ENCODE assay signal across 8 cellular contexts in the genomic region with DNA sequence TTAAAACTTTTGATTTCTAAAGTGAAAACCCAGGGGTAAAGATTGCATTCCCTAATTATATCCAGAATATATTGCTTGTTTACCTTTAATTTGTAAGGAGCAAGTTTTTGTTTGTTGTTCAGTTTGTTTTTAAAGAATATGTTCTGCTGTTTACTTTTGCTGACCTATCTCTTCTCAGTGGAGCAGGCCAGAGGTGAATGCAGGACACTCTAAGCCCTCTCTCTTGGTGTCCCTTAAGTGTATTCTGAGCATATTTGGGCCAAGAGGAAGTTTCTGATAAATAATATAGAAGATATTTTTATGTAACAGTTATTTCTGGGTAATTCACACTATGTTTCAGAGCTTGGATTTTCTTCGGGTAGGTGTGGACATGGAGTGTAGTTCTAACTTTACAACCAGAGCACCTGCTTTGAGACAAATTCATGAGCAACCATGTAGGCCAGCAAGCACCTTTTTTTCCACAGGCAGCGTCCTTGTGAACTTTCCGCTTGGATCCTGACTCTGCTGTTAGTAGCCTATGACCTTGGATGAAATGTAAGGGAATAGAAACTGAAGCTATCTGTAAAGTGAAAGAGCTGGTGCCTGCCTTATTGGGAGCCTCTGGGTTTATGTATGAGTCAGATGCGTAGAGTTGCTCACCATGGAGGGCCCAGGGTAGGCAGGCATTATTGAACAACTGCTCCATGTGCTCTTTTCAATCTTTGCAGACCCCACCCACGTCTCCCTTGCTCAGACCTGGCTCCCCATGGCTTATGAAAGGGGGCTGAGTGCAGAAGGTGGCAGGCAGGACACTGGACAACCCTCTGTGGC. TPM values are rescaled to one million over a fixed set of nuclear protein-coding genes. Genes with fewer than 3 reads are reported as not detected.
DNase-seq lines count a peak whose midpoint lies in the region; ATAC-seq and TF ChIP-seq lines count a peak whose summit lies in the region.

No MANE protein-coding gene starts in this region.

- H3K27ac ChIP-seq in PC-9 = peak overlapping the region; percentile 87; the same call in 1 of the 2 replicates

- peak; percentile 50 for DNase-seq in GM10248 (ENCODE audit: extremely low spot score)
- DNase-seq in PC-9 = peak in 1 of 2 experiments; percentile 21
- peak; percentile 39 for DNase-seq in fibroblast of peridontal ligament (ENCODE audit: extremely low read depth)
- DNase-seq in stimulated activated CD4-positive, alpha-beta T cell treated with anti-CD3 and anti-CD28 coated beads, Interleukin-4, amount 100 ng/mL, for 24 hours = peak; percentile 64
- DNase-seq in SHP77 (lab: John Stamatoyannopoulos, UW) = no peak
- no peak for DNase-seq in cerebellar nuclear complex (lab: John Stamatoyannopoulos, UW)

- H3K79me2 ChIP-seq in PC-9 (ENCODE audit: low read depth) = peaks cover 88% of the 10 kb centered on the region

- ATAC-seq in GM21825 (IDR thresholded peaks at IDR 0.05; ENCODE audit: unreplicated experiment) (peak; percentile 59), GM19397 (IDR thresholded peaks at IDR 0.05; ENCODE audit: unreplicated experiment) (no peak)

- no TSS peak for BruUV-seq in PC-9 (replicated peaks; lab: Mats Ljungman, UMichigan)

- H3K27me3 ChIP-seq in PC-9 (ENCODE audit: insufficient read depth, low read depth) = no peaks in the 10 kb centered on the region

- intact Hi-C loops in PC-9 (cut with micrococcal nuclease; ENCODE audit: unreplicated experiment) = no loop called here

- TF ChIP-seq CTCF in GM10248 (IDR thresholded peaks at IDR 0.05; ENCODE audit: control extremely low read depth, extremely low read depth, low read depth, missing control alignments) (no peak), PC-9 (conservative IDR thresholded peaks at IDR 0.05) (no peak)

- H3F3A ChIP-seq in PC-9 (ENCODE audit: insufficient read depth, low read depth) = peaks cover 38% of the 10 kb centered on the region

- H3K9me3 ChIP-seq in PC-9 (ENCODE audit: insufficient read depth, low read depth) = 0 out of 2 replicates have a peak, but pooled peaks cover 3% of the 10 kb centered on the region

- CTCF ChIA-PET in GM10248 (lab: Yijun Ruan, JAX) = interaction anchor here (1.0 to 1.6 kb wide), 3 partner anchors 10 to 176 kb away, joined by 3 to 4 read pairs (median 3); a partner anchor contains a TSS
- CTCF ChIA-PET in PC-9 (lab: Charles Lee) = interaction anchor here (0.9 kb wide), 1 partner anchor 16 kb away, joined by 3 read pairs; no protein-coding TSS in a partner anchor

- H3K4me2 ChIP-seq in PC-9 = peak overlapping the region; percentile 17

- H3K4me1 ChIP-seq in PC-9 (replicated peaks; ENCODE audit: insufficient read depth) = peaks cover 53% of the 10 kb centered on the region

- POLR2A ChIA-PET in GM10248 (lab: Yijun Ruan, JAX) = interaction anchor here (1.0 to 1.2 kb wide), 2 partner anchors 11 to 14 kb away, joined by 3 to 4 read pairs; no protein-coding TSS in a partner anchor
- POLR2A ChIA-PET in PC-9 (lab: Charles Lee; ENCODE audit: unreplicated experiment) = interaction anchor here (0.7 kb wide), 1 partner anchor 266 kb away, joined by 3 read pairs; no protein-coding TSS in a partner anchor

- H3K36me3 ChIP-seq in PC-9 (ENCODE audit: low read depth) = peaks cover 40% of the 10 kb centered on the region

- no peaks in the 10 kb centered on the region for H3K9me2 ChIP-seq in PC-9 (ENCODE audit: insufficient read depth)

- no peak overlapping the region for H2AFZ ChIP-seq in PC-9

- H4K20me1 ChIP-seq in PC-9 (ENCODE audit: insufficient read depth) = no peaks in the 10 kb centered on the region

- no peak overlapping the region for H3K4me3 ChIP-seq in PC-9

RNA-seq across cellular contexts. Expression of a gene that starts 16.1 kb away (rescaled TPM):
- total RNA-seq in PC-9 (2021) = 93.6 and 135 TPM in 2 replicates

RNA-seq across cellular contexts. Expression of a gene that starts 40.5 kb away (rescaled TPM):
- total RNA-seq in PC-9 (2021) = 134 and 161 TPM in 2 replicates

RNA-seq across cellular contexts. Expression of a gene that starts 48.8 kb away (rescaled TPM):
- total RNA-seq in PC-9 (2021) = 113 and 125 TPM in 2 replicates

Comparison
In these comparisons a context has a peak if more than half of its experiments do, and no peak if none do; other contexts are left out.
1. DNase-seq: peak in GM10248 (single experiment), fibroblast of peridontal ligament (single experiment) and stimulated activated CD4-positive, alpha-beta T cell treated with anti-CD3 and anti-CD28 coated beads, Interleukin-4, amount 100 ng/mL, for 24 hours (single experiment); none in SHP77 (0 of 2) and cerebellar nuclear complex (0 of 2).